In the genomic region with DNA sequence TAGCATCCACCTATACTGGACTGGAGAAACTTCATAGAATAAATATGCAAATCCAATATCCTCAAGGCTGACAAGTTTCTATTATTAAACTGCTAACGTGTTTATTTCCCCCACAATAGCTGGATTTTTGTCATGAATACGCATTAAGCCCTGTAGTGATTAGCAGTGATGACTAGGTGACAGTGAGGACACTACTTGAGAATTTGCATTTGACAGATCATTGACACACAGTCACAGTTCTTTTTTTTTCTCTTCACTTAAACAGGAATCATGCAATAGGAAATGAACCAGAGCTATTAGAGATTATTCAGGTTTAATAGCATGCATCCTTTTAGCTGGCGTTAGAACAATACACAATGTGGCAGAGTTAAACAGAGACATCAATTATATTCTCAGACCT, we compare ENCODE assay signal across 19 cellular contexts.
"Had no signal": no experiment of that assay in that cellular context is flagged by ENCODE, and none has a peak within 500 bp of the region (broad histone marks: within the 10 kb centered on the region; RNA-seq: fewer than 3 reads in every experiment).

No MANE protein-coding gene starts in this region.

- ATAC-seq: gastroesophageal sphincter; natural killer cell; stimulated activated naive B cell treated with anti-CD40 and anti-IgM and Interleukin-4, amounts not matched to agents 10 μg/mL and 1 μg/mL and 100 μg/mL, for 72 hours; WTC11 had no signal

- DNase-seq: activated CD8-positive, alpha-beta memory T cell treated with anti-CD3 and anti-CD28 coated beads for 24 hours; activated CD8-positive, alpha-beta memory T cell treated with anti-CD3 and anti-CD28 coated beads, Interleukin-2, amount 50 U/mL, for 4 hours; activated naive CD4-positive, alpha-beta T cell; activated T-cell treated with anti-CD3 and anti-CD28 coated beads, Interleukin-2, amount 50 U/mL, for 24 hours; colonic mucosa; endodermal cell; head of caudate nucleus; hypothalamus; left ventricle myocardium inferior; midbrain; natural killer cell; retina; stimulated activated CD4-positive, alpha-beta T cell treated with anti-CD3 and anti-CD28 coated beads, Interleukin-2, amount 100 ng/mL, for 48 hours; stimulated activated CD8-positive, alpha-beta memory T cell treated with anti-CD3 and anti-CD28 coated beads, Interleukin-4, amount 100 ng/mL, for 48 hours; stimulated activated naive B cell treated with anti-CD40 and anti-IgM and Interleukin-4, amounts not matched to agents 10 μg/mL and 1 μg/mL and 100 μg/mL, for 72 hours; trophoblast cell; uterus had no signal
